ENCODE assay signal across 8 cellular contexts in genomic region chr1:144045751-144046530, GRCh38.
DNase-seq lines count a peak whose midpoint lies in the region; ATAC-seq and FAIRE-seq lines count a peak whose summit lies in the region.
"Not testable (repeated sequence)": the region's sequence is repeated elsewhere in the genome, so short reads cannot be mapped to it uniquely, and the experiment has no call there.

No MANE protein-coding gene starts in this region.

- POLR2A ChIA-PET in activated CD4-positive, alpha-beta T cell treated with anti-CD3 and anti-CD28 coated beads for 36 hours (lab: Charles Lee) = not testable (repeated sequence)

- H3K27ac ChIP-seq in Karpas-422 (ENCODE audit: low read length); small intestine (ENCODE audit: low read depth in 1 of 2, low read length in 1 of 2): not testable (repeated sequence)

- not testable (repeated sequence) for H3K4me3 ChIP-seq in Karpas-422 (ENCODE audit: low read length); small intestine (ENCODE audit: low read depth in 1 of 2, low read length in 2 of 2)

- H3K27ac Mint-ChIP-seq in activated CD4-positive, alpha-beta T cell treated with anti-CD3 and anti-CD28 coated beads for 36 hours; activated naive CD8-positive, alpha-beta T cell treated with anti-CD3 and anti-CD28 coated beads for 36 hours: not testable (repeated sequence)

- intact Hi-C loops in activated CD4-positive, alpha-beta T cell treated with anti-CD3 and anti-CD28 coated beads for 36 hours (cut with DNase I, micrococcal nuclease) = not testable (repeated sequence)

- H3K27me3 ChIP-seq in Karpas-422 (ENCODE audit: low read length); small intestine (ENCODE audit: control insufficient read depth in 2 of 2, insufficient read depth in 2 of 2, low read length in 2 of 2): not testable (repeated sequence)

- H3K9ac ChIP-seq in Karpas-422 (ENCODE audit: low read length) = not testable (repeated sequence)

- DNase-seq in CD1c-positive myeloid dendritic cell (ENCODE audit: extremely low spot score) = peak; percentile 0
- peak; percentile 44 for DNase-seq in Karpas-422
- DNase-seq in activated CD4-positive, alpha-beta T cell treated with anti-CD3 and anti-CD28 coated beads for 36 hours = peak; percentile 71
- DNase-seq in activated naive CD8-positive, alpha-beta T cell treated with anti-CD3 and anti-CD28 coated beads for 36 hours = peak; percentile 3
- peak; percentile 80 for DNase-seq in fibroblast of gingiva (ENCODE audit: low read depth)
- peak; percentile 22 for DNase-seq in kidney tubule cell (ENCODE audit: low spot score)
- DNase-seq in small intestine = peak; percentile 2

- not testable (repeated sequence) for H3K36me3 Mint-ChIP-seq in activated CD4-positive, alpha-beta T cell treated with anti-CD3 and anti-CD28 coated beads for 36 hours (ENCODE audit: low read depth); activated naive CD8-positive, alpha-beta T cell treated with anti-CD3 and anti-CD28 coated beads for 36 hours

- H3K27me3 Mint-ChIP-seq in activated CD4-positive, alpha-beta T cell treated with anti-CD3 and anti-CD28 coated beads for 36 hours; activated naive CD8-positive, alpha-beta T cell treated with anti-CD3 and anti-CD28 coated beads for 36 hours: not testable (repeated sequence)

- H3K79me2 ChIP-seq in Karpas-422 (ENCODE audit: low read length) = not testable (repeated sequence)

- H3K4me2 ChIP-seq in Karpas-422 (ENCODE audit: low read depth, low read length, poor library complexity, severe bottlenecking) = not testable (repeated sequence)

- ATAC-seq in GM21423 (IDR thresholded peaks at IDR 0.05; ENCODE audit: unreplicated experiment) = peak; percentile 60
- ATAC-seq in activated CD4-positive, alpha-beta T cell treated with anti-CD3 and anti-CD28 coated beads for 36 hours = peak; percentile 97

- not testable (repeated sequence) for H3K4me3 Mint-ChIP-seq in activated CD4-positive, alpha-beta T cell treated with anti-CD3 and anti-CD28 coated beads for 36 hours; activated naive CD8-positive, alpha-beta T cell treated with anti-CD3 and anti-CD28 coated beads for 36 hours

- not testable (repeated sequence) for H3K4me1 Mint-ChIP-seq in activated CD4-positive, alpha-beta T cell treated with anti-CD3 and anti-CD28 coated beads for 36 hours; activated naive CD8-positive, alpha-beta T cell treated with anti-CD3 and anti-CD28 coated beads for 36 hours

- not testable (repeated sequence) for H3K9me3 Mint-ChIP-seq in activated CD4-positive, alpha-beta T cell treated with anti-CD3 and anti-CD28 coated beads for 36 hours (ENCODE audit: low read depth); activated naive CD8-positive, alpha-beta T cell treated with anti-CD3 and anti-CD28 coated beads for 36 hours

- not testable (repeated sequence) for H3K36me3 ChIP-seq in Karpas-422 (ENCODE audit: insufficient read depth, low read length); small intestine (ENCODE audit: control insufficient read depth in 2 of 2, insufficient read depth in 2 of 2, low read length in 2 of 2)

- not testable (repeated sequence) for FAIRE-seq in small intestine (lab: Jason Lieb, UNC)

- H3K9me3 ChIP-seq in Karpas-422 (ENCODE audit: low read length); small intestine (ENCODE audit: control insufficient read depth, low read depth): not testable (repeated sequence)

- CTCF ChIA-PET in activated CD4-positive, alpha-beta T cell treated with anti-CD3 and anti-CD28 coated beads for 36 hours (lab: Charles Lee) = not testable (repeated sequence)

- not testable (repeated sequence) for H4K20me1 ChIP-seq in Karpas-422 (ENCODE audit: insufficient read depth, low read depth, low read length)

- not testable (repeated sequence) for H2AFZ ChIP-seq in Karpas-422 (ENCODE audit: low read length)

- whole genome bisulfite sequencing in small intestine, 3 donors = 66 to 76% (median 70%) methylated on average over 7 of the region's 13 CpGs

- not testable (repeated sequence) for H3K9me2 ChIP-seq in Karpas-422 (replicated peaks; ENCODE audit: insufficient read depth, low read length)

- H3K4me1 ChIP-seq in Karpas-422 (ENCODE audit: low read length); small intestine (ENCODE audit: control insufficient read depth in 2 of 2, insufficient read depth in 1 of 2, low read depth in 1 of 2, low read length in 1 of 2): not testable (repeated sequence)

Comparison
In these comparisons a context has a peak if more than half of its experiments do, and no peak if none do; other contexts are left out.
1. DNase-seq: peak in every context shown above with its lines; median percentile 80 in fibroblast of gingiva; 71 in activated CD4-positive, alpha-beta T cell treated with anti-CD3 and anti-CD28 coated beads for 36 hours; 44 in Karpas-422; 22 in kidney tubule cell; 3 in activated naive CD8-positive, alpha-beta T cell treated with anti-CD3 and anti-CD28 coated beads for 36 hours; 2 in small intestine; 0 in CD1c-positive myeloid dendritic cell.